ENCODE assay signal across 1 cellular context in genomic region chr19:50500060-50500752, GRCh38.
TF ChIP-seq lines count a peak whose summit lies in the region.

No MANE protein-coding gene starts in this region.

TF ChIP-seq in HEK293, 187 proteins besides CTCF, POLR2A, EP300 and RAD21 (continued from another document and continues in another):
- TF ChIP-seq ZNF670 (tag by site-specific recombination; IDR thresholded peaks at IDR 0.05; ENCODE audit: low read depth): no peak
- no peak for TF ChIP-seq HOXD13 (CRISPR knock-in tag; IDR thresholded peaks at IDR 0.05; ENCODE audit: borderline replicate concordance)
- no peak for TF ChIP-seq TRIM28 (IDR thresholded peaks at IDR 0.05; ENCODE audit: borderline replicate concordance, low read length)
- no peak for TF ChIP-seq EGR2 (tag by site-specific recombination; IDR thresholded peaks at IDR 0.05; ENCODE audit: low read depth)
- TF ChIP-seq, protein P1, sequence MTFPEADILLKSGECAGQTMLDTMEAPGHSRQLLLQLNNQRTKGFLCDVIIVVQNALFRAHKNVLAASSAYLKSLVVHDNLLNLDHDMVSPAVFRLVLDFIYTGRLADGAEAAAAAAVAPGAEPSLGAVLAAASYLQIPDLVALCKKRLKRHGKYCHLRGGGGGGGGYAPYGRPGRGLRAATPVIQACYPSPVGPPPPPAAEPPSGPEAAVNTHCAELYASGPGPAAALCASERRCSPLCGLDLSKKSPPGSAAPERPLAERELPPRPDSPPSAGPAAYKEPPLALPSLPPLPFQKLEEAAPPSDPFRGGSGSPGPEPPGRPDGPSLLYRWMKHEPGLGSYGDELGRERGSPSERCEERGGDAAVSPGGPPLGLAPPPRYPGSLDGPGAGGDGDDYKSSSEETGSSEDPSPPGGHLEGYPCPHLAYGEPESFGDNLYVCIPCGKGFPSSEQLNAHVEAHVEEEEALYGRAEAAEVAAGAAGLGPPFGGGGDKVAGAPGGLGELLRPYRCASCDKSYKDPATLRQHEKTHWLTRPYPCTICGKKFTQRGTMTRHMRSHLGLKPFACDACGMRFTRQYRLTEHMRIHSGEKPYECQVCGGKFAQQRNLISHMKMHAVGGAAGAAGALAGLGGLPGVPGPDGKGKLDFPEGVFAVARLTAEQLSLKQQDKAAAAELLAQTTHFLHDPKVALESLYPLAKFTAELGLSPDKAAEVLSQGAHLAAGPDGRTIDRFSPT (tag by site-specific recombination; IDR thresholded peaks at IDR 0.05): peak; percentile 77
- TF ChIP-seq, protein P2, sequence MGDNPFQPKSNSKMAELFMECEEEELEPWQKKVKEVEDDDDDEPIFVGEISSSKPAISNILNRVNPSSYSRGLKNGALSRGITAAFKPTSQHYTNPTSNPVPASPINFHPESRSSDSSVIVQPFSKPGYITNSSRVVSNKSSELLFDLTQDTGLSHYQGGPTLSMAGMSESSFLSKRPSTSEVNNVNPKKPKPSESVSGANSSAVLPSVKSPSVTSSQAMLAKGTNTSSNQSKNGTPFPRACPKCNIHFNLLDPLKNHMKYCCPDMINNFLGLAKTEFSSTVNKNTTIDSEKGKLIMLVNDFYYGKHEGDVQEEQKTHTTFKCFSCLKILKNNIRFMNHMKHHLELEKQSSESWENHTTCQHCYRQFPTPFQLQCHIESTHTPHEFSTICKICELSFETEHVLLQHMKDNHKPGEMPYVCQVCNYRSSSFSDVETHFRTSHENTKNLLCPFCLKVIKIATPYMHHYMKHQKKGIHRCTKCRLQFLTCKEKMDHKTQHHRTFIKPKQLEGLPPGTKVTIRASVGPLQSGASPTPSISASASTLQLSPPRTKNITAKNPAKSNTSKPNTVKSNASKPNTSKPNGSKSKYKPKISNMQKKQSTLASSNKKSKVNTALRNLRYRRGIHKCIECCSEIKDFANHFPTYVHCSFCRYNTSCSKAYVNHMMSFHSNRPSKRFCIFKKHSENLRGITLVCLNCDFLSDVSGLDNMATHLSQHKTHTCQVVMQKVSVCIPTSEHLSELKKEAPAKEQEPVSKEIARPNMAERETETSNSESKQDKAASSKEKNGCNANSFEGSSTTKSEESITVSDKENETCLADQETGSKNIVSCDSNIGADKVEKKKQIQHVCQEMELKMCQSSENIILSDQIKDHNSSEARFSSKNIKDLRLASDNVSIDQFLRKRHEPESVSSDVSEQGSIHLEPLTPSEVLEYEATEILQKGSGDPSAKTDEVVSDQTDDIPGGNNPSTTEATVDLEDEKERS (tag by site-specific recombination; IDR thresholded peaks at IDR 0.05): no peak
- TF ChIP-seq, protein P3, sequence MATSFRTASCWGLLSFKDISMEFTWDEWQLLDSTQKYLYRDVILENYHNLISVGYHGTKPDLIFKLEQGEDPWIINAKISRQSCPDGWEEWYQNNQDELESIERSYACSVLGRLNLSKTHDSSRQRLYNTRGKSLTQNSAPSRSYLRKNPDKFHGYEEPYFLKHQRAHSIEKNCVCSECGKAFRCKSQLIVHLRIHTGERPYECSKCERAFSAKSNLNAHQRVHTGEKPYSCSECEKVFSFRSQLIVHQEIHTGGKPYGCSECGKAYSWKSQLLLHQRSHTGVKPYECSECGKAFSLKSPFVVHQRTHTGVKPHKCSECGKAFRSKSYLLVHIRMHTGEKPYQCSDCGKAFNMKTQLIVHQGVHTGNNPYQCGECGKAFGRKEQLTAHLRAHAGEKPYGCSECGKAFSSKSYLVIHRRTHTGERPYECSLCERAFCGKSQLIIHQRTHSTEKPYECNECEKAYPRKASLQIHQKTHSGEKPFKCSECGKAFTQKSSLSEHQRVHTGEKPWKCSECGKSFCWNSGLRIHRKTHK (tag by site-specific recombination; IDR thresholded peaks at IDR 0.05): no peak
- TF ChIP-seq ZNF426 (tag by site-specific recombination; IDR thresholded peaks at IDR 0.05): no peak
- no peak for TF ChIP-seq ZNF529 (tag by site-specific recombination; IDR thresholded peaks at IDR 0.05; ENCODE audit: insufficient replicate concordance)
- no peak for TF ChIP-seq ZNF610 (tag by site-specific recombination; IDR thresholded peaks at IDR 0.05; ENCODE audit: borderline replicate concordance)
- no peak for TF ChIP-seq AEBP2 (tag by site-specific recombination; IDR thresholded peaks at IDR 0.05; ENCODE audit: borderline replicate concordance)
- TF ChIP-seq ZNF433 (tag by site-specific recombination; IDR thresholded peaks at IDR 0.05; ENCODE audit: low read depth): no peak
- no peak for TF ChIP-seq HOXC10 (CRISPR knock-in tag; IDR thresholded peaks at IDR 0.05)
- TF ChIP-seq YY2 (tag by site-specific recombination; IDR thresholded peaks at IDR 0.05): no peak
- TF ChIP-seq, protein P4, sequence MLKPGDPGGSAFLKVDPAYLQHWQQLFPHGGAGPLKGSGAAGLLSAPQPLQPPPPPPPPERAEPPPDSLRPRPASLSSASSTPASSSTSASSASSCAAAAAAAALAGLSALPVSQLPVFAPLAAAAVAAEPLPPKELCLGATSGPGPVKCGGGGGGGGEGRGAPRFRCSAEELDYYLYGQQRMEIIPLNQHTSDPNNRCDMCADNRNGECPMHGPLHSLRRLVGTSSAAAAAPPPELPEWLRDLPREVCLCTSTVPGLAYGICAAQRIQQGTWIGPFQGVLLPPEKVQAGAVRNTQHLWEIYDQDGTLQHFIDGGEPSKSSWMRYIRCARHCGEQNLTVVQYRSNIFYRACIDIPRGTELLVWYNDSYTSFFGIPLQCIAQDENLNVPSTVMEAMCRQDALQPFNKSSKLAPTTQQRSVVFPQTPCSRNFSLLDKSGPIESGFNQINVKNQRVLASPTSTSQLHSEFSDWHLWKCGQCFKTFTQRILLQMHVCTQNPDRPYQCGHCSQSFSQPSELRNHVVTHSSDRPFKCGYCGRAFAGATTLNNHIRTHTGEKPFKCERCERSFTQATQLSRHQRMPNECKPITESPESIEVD (tag by site-specific recombination; IDR thresholded peaks at IDR 0.05): no peak
- TF ChIP-seq ZNF785 (tag by site-specific recombination; IDR thresholded peaks at IDR 0.05): no peak
- no peak for TF ChIP-seq TCF7L2 (IDR thresholded peaks at IDR 0.05; ENCODE audit: borderline replicate concordance, low read depth, low read length)
- no peak for TF ChIP-seq ZNF362 (tag by site-specific recombination; IDR thresholded peaks at IDR 0.05)
- no peak for TF ChIP-seq ZNF558 (tag by site-specific recombination; IDR thresholded peaks at IDR 0.05)
- TF ChIP-seq ZNF514 (tag by site-specific recombination; IDR thresholded peaks at IDR 0.05): no peak
- TF ChIP-seq, protein P5, sequence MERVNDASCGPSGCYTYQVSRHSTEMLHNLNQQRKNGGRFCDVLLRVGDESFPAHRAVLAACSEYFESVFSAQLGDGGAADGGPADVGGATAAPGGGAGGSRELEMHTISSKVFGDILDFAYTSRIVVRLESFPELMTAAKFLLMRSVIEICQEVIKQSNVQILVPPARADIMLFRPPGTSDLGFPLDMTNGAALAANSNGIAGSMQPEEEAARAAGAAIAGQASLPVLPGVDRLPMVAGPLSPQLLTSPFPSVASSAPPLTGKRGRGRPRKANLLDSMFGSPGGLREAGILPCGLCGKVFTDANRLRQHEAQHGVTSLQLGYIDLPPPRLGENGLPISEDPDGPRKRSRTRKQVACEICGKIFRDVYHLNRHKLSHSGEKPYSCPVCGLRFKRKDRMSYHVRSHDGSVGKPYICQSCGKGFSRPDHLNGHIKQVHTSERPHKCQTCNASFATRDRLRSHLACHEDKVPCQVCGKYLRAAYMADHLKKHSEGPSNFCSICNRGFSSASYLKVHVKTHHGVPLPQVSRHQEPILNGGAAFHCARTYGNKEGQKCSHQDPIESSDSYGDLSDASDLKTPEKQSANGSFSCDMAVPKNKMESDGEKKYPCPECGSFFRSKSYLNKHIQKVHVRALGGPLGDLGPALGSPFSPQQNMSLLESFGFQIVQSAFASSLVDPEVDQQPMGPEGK (tag by site-specific recombination; IDR thresholded peaks at IDR 0.05): peak; percentile 83
- no peak for TF ChIP-seq ZNF561 (tag by site-specific recombination; IDR thresholded peaks at IDR 0.05; ENCODE audit: borderline replicate concordance)
- TF ChIP-seq BCL11A (tag by site-specific recombination; IDR thresholded peaks at IDR 0.05; ENCODE audit: low read depth): 0 out of 2 replicates have a peak, but pooled peaks have one; percentile 15
- TF ChIP-seq, protein P6, sequence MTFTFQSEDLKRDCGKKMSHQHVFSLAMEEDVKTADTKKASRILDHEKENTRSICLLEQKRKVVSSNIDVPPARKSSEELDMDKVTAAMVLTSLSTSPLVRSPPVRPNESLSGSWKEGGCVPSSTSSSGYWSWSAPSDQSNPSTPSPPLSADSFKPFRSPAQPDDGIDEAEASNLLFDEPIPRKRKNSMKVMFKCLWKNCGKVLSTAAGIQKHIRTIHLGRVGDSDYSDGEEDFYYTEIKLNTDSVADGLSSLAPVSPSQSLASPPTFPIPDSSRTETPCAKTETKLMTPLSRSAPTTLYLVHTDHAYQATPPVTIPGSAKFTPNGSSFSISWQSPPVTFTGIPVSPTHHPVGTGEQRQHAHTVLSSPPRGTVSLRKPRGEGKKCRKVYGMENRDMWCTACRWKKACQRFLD (tag by site-specific recombination; IDR thresholded peaks at IDR 0.05): no peak
- no peak for TF ChIP-seq ZNF157 (tag by site-specific recombination; IDR thresholded peaks at IDR 0.05)
- no peak for TF ChIP-seq ZNF221 (tag by site-specific recombination; IDR thresholded peaks at IDR 0.05; ENCODE audit: borderline replicate concordance)
- TF ChIP-seq, protein P7, sequence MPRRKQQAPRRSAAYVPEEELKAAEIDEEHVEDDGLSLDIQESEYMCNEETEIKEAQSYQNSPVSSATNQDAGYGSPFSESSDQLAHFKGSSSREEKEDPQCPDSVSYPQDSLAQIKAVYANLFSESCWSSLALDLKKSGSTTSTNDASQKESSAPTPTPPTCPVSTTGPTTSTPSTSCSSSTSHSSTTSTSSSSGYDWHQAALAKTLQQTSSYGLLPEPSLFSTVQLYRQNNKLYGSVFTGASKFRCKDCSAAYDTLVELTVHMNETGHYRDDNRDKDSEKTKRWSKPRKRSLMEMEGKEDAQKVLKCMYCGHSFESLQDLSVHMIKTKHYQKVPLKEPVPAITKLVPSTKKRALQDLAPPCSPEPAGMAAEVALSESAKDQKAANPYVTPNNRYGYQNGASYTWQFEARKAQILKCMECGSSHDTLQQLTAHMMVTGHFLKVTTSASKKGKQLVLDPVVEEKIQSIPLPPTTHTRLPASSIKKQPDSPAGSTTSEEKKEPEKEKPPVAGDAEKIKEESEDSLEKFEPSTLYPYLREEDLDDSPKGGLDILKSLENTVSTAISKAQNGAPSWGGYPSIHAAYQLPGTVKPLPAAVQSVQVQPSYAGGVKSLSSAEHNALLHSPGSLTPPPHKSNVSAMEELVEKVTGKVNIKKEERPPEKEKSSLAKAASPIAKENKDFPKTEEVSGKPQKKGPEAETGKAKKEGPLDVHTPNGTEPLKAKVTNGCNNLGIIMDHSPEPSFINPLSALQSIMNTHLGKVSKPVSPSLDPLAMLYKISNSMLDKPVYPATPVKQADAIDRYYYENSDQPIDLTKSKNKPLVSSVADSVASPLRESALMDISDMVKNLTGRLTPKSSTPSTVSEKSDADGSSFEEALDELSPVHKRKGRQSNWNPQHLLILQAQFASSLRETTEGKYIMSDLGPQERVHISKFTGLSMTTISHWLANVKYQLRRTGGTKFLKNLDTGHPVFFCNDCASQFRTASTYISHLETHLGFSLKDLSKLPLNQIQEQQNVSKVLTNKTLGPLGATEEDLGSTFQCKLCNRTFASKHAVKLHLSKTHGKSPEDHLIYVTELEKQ (tag by site-specific recombination; IDR thresholded peaks at IDR 0.05; ENCODE audit: borderline replicate concordance): no peak
- no peak for TF ChIP-seq ZNF302 (tag by site-specific recombination; IDR thresholded peaks at IDR 0.05; ENCODE audit: low read depth)
- TF ChIP-seq ZNF366 (tag by site-specific recombination; conservative IDR thresholded peaks at IDR 0.05): peak; percentile 95
- 0 out of 2 replicates have a peak, but pooled peaks have one; percentile 12 for TF ChIP-seq KLF8 (tag by site-specific recombination; IDR thresholded peaks at IDR 0.05)
- TF ChIP-seq ATF2 (tag by site-specific recombination; IDR thresholded peaks at IDR 0.05; ENCODE audit: low read depth): no peak
- TF ChIP-seq ZNF571 (tag by site-specific recombination; IDR thresholded peaks at IDR 0.05): no peak
- TF ChIP-seq ZBTB7A (tag by site-specific recombination; IDR thresholded peaks at IDR 0.05; ENCODE audit: low read depth): no peak
- TF ChIP-seq ZNF211 (tag by site-specific recombination; IDR thresholded peaks at IDR 0.05; ENCODE audit: low read depth): no peak
- no peak for TF ChIP-seq ZNF677 (tag by site-specific recombination; IDR thresholded peaks at IDR 0.05)
- no peak for TF ChIP-seq ZSCAN30 (tag by site-specific recombination; IDR thresholded peaks at IDR 0.05)
- TF ChIP-seq ZNF768 (tag by site-specific recombination; IDR thresholded peaks at IDR 0.05): no peak
- TF ChIP-seq ZNF146 (tag by site-specific recombination; IDR thresholded peaks at IDR 0.05): no peak
- TF ChIP-seq ZNF404 (tag by site-specific recombination; IDR thresholded peaks at IDR 0.05): no peak
- no peak for TF ChIP-seq ZXDB (tag by site-specific recombination; IDR thresholded peaks at IDR 0.05)
- no peak for TF ChIP-seq ZNF354C (tag by site-specific recombination; IDR thresholded peaks at IDR 0.05; ENCODE audit: borderline replicate concordance, low read depth)
- no peak for TF ChIP-seq ZNF214 (tag by site-specific recombination; IDR thresholded peaks at IDR 0.05; ENCODE audit: borderline replicate concordance)
- TF ChIP-seq ZNF10 (tag by site-specific recombination; IDR thresholded peaks at IDR 0.05): no peak
